1 cellular context compared by ENCODE assay signal in the genomic region with DNA sequence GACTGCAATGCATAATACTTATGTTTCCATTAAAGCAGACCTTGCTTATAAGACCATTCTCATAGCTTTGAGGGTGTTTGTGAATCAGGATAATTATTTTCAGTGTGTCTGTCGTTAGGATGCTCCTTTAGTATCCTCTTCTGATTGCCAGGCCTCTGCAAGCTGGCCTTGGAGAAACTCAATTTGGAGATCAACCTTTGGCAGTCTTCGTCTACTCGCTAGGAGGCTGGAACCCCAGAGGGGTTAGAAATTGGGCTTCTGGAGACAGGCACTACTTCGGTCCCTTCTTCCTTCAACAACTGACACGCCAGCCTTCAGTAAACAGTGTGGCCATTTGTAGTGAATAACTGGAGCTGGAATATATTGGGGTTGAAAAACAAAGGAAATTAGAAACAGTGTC.
TF ChIP-seq lines count a peak whose summit lies in the region.

No MANE protein-coding gene starts in this region.

TF ChIP-seq in GM23338, 12 proteins besides CTCF, POLR2A, EP300 and RAD21 (continued from another document):
- TF ChIP-seq, protein P1, sequence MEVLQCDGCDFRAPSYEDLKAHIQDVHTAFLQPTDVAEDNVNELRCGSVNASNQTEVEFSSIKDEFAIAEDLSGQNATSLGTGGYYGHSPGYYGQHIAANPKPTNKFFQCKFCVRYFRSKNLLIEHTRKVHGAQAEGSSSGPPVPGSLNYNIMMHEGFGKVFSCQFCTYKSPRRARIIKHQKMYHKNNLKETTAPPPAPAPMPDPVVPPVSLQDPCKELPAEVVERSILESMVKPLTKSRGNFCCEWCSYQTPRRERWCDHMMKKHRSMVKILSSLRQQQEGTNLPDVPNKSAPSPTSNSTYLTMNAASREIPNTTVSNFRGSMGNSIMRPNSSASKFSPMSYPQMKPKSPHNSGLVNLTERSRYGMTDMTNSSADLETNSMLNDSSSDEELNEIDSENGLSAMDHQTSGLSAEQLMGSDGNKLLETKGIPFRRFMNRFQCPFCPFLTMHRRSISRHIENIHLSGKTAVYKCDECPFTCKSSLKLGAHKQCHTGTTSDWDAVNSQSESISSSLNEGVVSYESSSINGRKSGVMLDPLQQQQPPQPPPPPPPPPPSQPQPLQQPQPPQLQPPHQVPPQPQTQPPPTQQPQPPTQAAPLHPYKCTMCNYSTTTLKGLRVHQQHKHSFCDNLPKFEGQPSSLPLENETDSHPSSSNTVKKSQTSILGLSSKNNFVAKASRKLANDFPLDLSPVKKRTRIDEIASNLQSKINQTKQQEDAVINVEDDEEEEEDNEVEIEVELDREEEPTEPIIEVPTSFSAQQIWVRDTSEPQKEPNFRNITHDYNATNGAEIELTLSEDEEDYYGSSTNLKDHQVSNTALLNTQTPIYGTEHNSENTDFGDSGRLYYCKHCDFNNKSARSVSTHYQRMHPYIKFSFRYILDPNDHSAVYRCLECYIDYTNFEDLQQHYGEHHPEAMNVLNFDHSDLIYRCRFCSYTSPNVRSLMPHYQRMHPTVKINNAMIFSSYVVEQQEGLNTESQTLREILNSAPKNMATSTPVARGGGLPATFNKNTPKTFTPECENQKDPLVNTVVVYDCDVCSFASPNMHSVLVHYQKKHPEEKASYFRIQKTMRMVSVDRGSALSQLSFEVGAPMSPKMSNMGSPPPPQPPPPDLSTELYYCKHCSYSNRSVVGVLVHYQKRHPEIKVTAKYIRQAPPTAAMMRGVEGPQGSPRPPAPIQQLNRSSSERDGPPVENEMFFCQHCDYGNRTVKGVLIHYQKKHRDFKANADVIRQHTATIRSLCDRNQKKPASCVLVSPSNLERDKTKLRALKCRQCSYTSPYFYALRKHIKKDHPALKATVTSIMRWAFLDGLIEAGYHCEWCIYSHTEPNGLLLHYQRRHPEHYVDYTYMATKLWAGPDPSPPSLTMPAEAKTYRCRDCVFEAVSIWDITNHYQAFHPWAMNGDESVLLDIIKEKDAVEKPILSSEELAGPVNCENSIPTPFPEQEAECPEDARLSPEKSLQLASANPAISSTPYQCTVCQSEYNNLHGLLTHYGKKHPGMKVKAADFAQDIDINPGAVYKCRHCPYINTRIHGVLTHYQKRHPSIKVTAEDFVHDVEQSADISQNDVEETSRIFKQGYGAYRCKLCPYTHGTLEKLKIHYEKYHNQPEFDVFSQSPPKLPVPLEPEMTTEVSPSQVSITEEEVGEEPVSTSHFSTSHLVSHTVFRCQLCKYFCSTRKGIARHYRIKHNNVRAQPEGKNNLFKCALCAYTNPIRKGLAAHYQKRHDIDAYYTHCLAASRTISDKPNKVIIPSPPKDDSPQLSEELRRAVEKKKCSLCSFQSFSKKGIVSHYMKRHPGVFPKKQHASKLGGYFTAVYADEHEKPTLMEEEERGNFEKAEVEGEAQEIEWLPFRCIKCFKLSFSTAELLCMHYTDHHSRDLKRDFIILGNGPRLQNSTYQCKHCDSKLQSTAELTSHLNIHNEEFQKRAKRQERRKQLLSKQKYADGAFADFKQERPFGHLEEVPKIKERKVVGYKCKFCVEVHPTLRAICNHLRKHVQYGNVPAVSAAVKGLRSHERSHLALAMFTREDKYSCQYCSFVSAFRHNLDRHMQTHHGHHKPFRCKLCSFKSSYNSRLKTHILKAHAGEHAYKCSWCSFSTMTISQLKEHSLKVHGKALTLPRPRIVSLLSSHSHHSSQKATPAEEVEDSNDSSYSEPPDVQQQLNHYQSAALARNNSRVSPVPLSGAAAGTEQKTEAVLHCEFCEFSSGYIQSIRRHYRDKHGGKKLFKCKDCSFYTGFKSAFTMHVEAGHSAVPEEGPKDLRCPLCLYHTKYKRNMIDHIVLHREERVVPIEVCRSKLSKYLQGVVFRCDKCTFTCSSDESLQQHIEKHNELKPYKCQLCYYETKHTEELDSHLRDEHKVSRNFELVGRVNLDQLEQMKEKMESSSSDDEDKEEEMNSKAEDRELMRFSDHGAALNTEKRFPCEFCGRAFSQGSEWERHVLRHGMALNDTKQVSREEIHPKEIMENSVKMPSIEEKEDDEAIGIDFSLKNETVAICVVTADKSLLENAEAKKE (CRISPR knock-in tag; IDR thresholded peaks at IDR 0.05) = 0 out of 2 replicates have a peak, but pooled peaks have one; percentile 40
- TF ChIP-seq STAT1 (IDR thresholded peaks at IDR 0.05; ENCODE audit: unreplicated experiment) (no peak), POLR2AphosphoS5 (IDR thresholded peaks at IDR 0.05; ENCODE audit: low read depth) (no peak), EZH2phosphoT487 (IDR thresholded peaks at IDR 0.05; ENCODE audit: unreplicated experiment) (no peak), NANOG (IDR thresholded peaks at IDR 0.05; ENCODE audit: borderline replicate concordance) (no peak), ZNF114 (CRISPR knock-in tag; IDR thresholded peaks at IDR 0.05) (no peak)
- TF ChIP-seq, protein P2, sequence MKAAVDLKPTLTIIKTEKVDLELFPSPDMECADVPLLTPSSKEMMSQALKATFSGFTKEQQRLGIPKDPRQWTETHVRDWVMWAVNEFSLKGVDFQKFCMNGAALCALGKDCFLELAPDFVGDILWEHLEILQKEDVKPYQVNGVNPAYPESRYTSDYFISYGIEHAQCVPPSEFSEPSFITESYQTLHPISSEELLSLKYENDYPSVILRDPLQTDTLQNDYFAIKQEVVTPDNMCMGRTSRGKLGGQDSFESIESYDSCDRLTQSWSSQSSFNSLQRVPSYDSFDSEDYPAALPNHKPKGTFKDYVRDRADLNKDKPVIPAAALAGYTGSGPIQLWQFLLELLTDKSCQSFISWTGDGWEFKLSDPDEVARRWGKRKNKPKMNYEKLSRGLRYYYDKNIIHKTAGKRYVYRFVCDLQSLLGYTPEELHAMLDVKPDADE (IDR thresholded peaks at IDR 0.05) = no peak
